8 cellular contexts compared by ENCODE assay signal in the genomic region with DNA sequence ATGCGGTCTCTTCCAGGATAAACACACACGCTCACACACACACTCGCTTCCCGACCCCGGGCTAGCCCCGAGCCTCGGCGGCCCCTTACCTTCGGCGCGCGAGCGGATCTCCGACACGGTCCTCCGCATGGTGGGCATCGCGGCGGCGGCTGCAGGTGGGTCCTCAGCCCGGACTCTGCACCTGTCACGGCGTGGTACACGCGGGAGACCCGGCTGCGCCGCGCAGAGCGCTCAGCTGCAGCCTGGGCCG. TPM values are rescaled to one million over a fixed set of nuclear protein-coding genes. Genes with fewer than 3 reads are reported as not detected.
DNase-seq lines count a peak whose midpoint lies in the region; ATAC-seq and TF ChIP-seq lines count a peak whose summit lies in the region.

No MANE protein-coding gene starts in this region.

- H3K4me1 ChIP-seq in Peyer's patch (peaks cover 0 to 31% (median 7%) of the 10 kb centered on the region in 4 donors), esophagus squamous epithelium (peaks cover 8 to 45% (median 23%) of the 10 kb centered on the region in 3 donors), prostate gland (replicated peaks) (no peaks in the 10 kb centered on the region)

- no peak for TF ChIP-seq POLR2A in Peyer's patch (IDR thresholded peaks at IDR 0.05)
- no peak for TF ChIP-seq POLR2A in esophagus squamous epithelium (IDR thresholded peaks at IDR 0.05)
- no peak for TF ChIP-seq POLR2A in prostate gland (IDR thresholded peaks at IDR 0.05)

- no peak for ATAC-seq in GM19395 (IDR thresholded peaks at IDR 0.05; ENCODE audit: unreplicated experiment)

- TF ChIP-seq CTCF in GM06990 (IDR thresholded peaks at IDR 0.05; ENCODE audit: insufficient read depth, low read length, poor library complexity, severe bottlenecking) (no peak), Peyer's patch (IDR thresholded peaks at IDR 0.05) (no peak), esophagus squamous epithelium (IDR thresholded peaks at IDR 0.05) (no peak), prostate gland (IDR thresholded peaks at IDR 0.05) (no peak)

- no peak for DNase-seq in GM06990 (ENCODE audit: extremely low read depth, insufficient read length)
- no peak for DNase-seq in Peyer's patch
- DNase-seq in esophagus squamous epithelium (lab: John Stamatoyannopoulos, UW), result peak; percentile 39
- DNase-seq in prostate gland (ENCODE audit: low spot score), result no peak
- no peak for DNase-seq in activated effector memory CD4-positive, alpha-beta T cell treated with Interleukin-2 at 50 U/mL for 16 hours
- DNase-seq in HPDE6-E6E7 (ENCODE audit: extremely low spot score), result no peak
- DNase-seq in NCI-H187 treated with DMSO at 0.1 percent for 48 hours (lab: John Stamatoyannopoulos, UW), result no peak

- WGBS in esophagus squamous epithelium, 2 donors, result 0% methylated on average over 5 of the region's 31 CpGs; no CpG with 5 or more reads in 1 of the 2 donors
- WGBS in prostate gland, result 0% methylated on average over 20 of the region's 31 CpGs

- peak overlapping the region; percentile 92 for H3K4me3 ChIP-seq in GM06990 (replicated peaks; ENCODE audit: low read depth, low read length)
- H3K4me3 ChIP-seq in Peyer's patch, result peak overlapping the region; percentile 80 to 96 (median 90)
- H3K4me3 ChIP-seq in esophagus squamous epithelium, result peak overlapping the region; percentile 79 to 97 (median 80)
- H3K4me3 ChIP-seq in prostate gland, result peak overlapping the region; percentile 83 to 88

- H3K27ac ChIP-seq in Peyer's patch (peak overlapping the region; percentile 74 to 97 (median 88)), esophagus squamous epithelium (peak overlapping the region; percentile 71 to 95 (median 84)), prostate gland (peak overlapping the region; percentile 66 to 87)

- H3K27me3 ChIP-seq in GM06990 (replicated peaks; ENCODE audit: control insufficient read depth, insufficient read depth, low read length) (no peaks in the 10 kb centered on the region), Peyer's patch (no peaks in the 10 kb centered on the region), esophagus squamous epithelium (no peaks in the 10 kb centered on the region), prostate gland (replicated peaks; ENCODE audit: insufficient read depth) (no peaks in the 10 kb centered on the region)

- H3K36me3 ChIP-seq in GM06990 (ENCODE audit: control insufficient read depth, insufficient read depth, low read length) (no peaks in the 10 kb centered on the region), Peyer's patch (no peaks in the 10 kb centered on the region), esophagus squamous epithelium (no peaks in the 10 kb centered on the region), prostate gland (no peaks in the 10 kb centered on the region)

- no peaks in the 10 kb centered on the region for H3K9me3 ChIP-seq in Peyer's patch
- H3K9me3 ChIP-seq in esophagus squamous epithelium, result no peaks in the 10 kb centered on the region
- H3K9me3 ChIP-seq in prostate gland, result no peaks in the 10 kb centered on the region

- intact Hi-C loops in esophagus squamous epithelium (cut with DNase I), result no loop called here
- intact Hi-C loops in prostate gland (cut with DNase I), result no loop called here

RNA-seq across cellular contexts. Expression of gene ATP8A1, which starts 0.2 kb away (rescaled TPM):
- total RNA-seq in Peyer's patch, result 100 to 1,000 TPM in 3 of 4 donors, 10 to 100 TPM in 1; 71.0 to 172 (median 158) TPM
- total RNA-seq in esophagus squamous epithelium, result 10 to 100 TPM in 1 of 4 donors, 1 to 10 TPM in 3; 1.9 to 11.8 (median 3.3) TPM
- 10 to 100 TPM; 18.6 to 74.0 TPM for total RNA-seq in prostate gland
